ENCODE assay signal across 20 cellular contexts in the genomic region with DNA sequence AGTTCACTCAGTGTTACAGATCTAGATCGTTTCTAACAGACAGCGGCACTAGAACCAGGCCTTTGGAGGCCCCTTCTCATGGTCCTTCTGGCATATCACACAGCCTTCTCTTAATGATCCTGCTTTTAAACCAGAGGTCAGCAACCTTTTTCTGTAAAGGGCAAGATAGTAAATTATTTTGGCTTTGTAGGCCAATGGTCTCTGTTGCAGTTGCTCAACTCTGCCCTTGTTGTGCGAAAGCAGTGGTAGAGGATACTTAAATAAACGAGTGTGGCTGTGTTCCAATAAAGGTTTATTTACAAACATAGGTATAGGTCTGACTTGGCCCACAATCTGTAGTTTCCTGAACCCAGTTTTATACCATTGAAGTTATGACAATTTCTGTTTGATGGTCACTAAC. TPM values are rescaled to one million over a fixed set of nuclear protein-coding genes. Genes with fewer than 3 reads are reported as not detected.
"Had no signal": no experiment of that assay in that cellular context is flagged by ENCODE, and none has a peak within 500 bp of the region (broad histone marks: within the 10 kb centered on the region; RNA-seq: fewer than 3 reads in every experiment).

No MANE protein-coding gene starts in this region.

- H3K27me3 Mint-ChIP-seq: type B pancreatic cell had no signal

- H3K36me3 ChIP-seq: left lung, neutrophil, stomach had no signal

- H3K4me3 Mint-ChIP-seq: endodermal cell; naive thymus-derived CD4-positive, alpha-beta T cell; type B pancreatic cell had no signal

- H3K36me3 Mint-ChIP-seq: type B pancreatic cell had no signal

- DNase-seq: effector CD4-positive, alpha-beta T cell; endodermal cell; islet precursor cell; left lung; naive thymus-derived CD4-positive, alpha-beta T cell; posterior cingulate gyrus; small intestine; stimulated activated CD4-positive, alpha-beta T cell treated with anti-CD3 and anti-CD28 coated beads, Interleukin-12 subunit alpha, Interleukin-12 subunit beta, amount 100 ng/mL, for 4 hours; stimulated activated naive CD4-positive, alpha-beta T cell; stomach had no signal

- H3K27ac ChIP-seq: coronary artery, neutrophil had no signal

- H3K9me3 Mint-ChIP-seq: endodermal cell, type B pancreatic cell had no signal

- H3K27me3 ChIP-seq: left lung, neutrophil, stomach had no signal

- ATAC-seq: naive thymus-derived CD4-positive, alpha-beta T cell had no signal

- H3K9me3 ChIP-seq: left lung, neutrophil, stomach had no signal

- H3K27ac Mint-ChIP-seq: endodermal cell, type B pancreatic cell had no signal

- FAIRE-seq: frontal cortex, small intestine had no signal

- H3K4me1 Mint-ChIP-seq: endodermal cell had no signal

- H3K4me3 ChIP-seq: coronary artery, left lung, stomach had no signal

RNA-seq across cellular contexts. Expression of a gene that starts 47.3 kb away (rescaled TPM):
- total RNA-seq: chondrocyte, dermis microvascular lymphatic vessel endothelial cell, endodermal cell, fibroblast of lung, osteoblast, pulmonary artery endothelial cell had no signal
- polyA plus RNA-seq: neural cell had no signal
